In genomic region chr3:87855211-87855610, GRCh38 we compare ENCODE assay signal across 28 cellular contexts.
"Had no signal": no experiment of that assay in that cellular context is flagged by ENCODE, and none has a peak within 500 bp of the region (broad histone marks: within the 10 kb centered on the region; RNA-seq: fewer than 3 reads in every experiment).

No MANE protein-coding gene starts in this region.

- H3K4me1 ChIP-seq: colonic mucosa, esophagus squamous epithelium, lower lobe of right lung, psoas muscle, sigmoid colon, suprapubic skin, transverse colon, upper lobe of right lung, vagina had no signal

- H3K9me3 ChIP-seq: colonic mucosa, esophagus squamous epithelium, lower lobe of right lung, psoas muscle, sigmoid colon, suprapubic skin, upper lobe of right lung, vagina had no signal

- H3K27ac Mint-ChIP-seq: dendritic cell treated with granulocyte-macrophage colony-stimulating factor and Interleukin-4, amounts not matched to agents 40 ng/mL and 50 ng/mL, for 4 days; natural killer cell treated with Interleukin-12 subunit alpha and Interleukin-12 subunit beta and Interleukin-15 and Interleukin-18, amount 100 ng/mL, for 72 hours; stimulated activated naive CD8-positive, alpha-beta T cell treated with anti-CD3 and anti-CD28 coated beads, Interleukin-15, amount 100 ng/mL, for 72 hours had no signal

- H3K27me3 Mint-ChIP-seq: dendritic cell treated with granulocyte-macrophage colony-stimulating factor and Interleukin-4, amounts not matched to agents 40 ng/mL and 50 ng/mL, for 4 days; natural killer cell treated with Interleukin-12 subunit alpha and Interleukin-12 subunit beta and Interleukin-15 and Interleukin-18, amount 100 ng/mL, for 72 hours; stimulated activated naive CD8-positive, alpha-beta T cell treated with anti-CD3 and anti-CD28 coated beads, Interleukin-15, amount 100 ng/mL, for 72 hours had no signal

- FAIRE-seq: keratinocyte, small intestine had no signal

- H3K36me3 Mint-ChIP-seq: naive B cell; natural killer cell treated with Interleukin-12 subunit alpha and Interleukin-12 subunit beta and Interleukin-15 and Interleukin-18, amount 100 ng/mL, for 72 hours had no signal

- H3K9me3 Mint-ChIP-seq: dendritic cell treated with granulocyte-macrophage colony-stimulating factor and Interleukin-4, amounts not matched to agents 40 ng/mL and 50 ng/mL, for 4 days; neural crest cell; stimulated activated naive CD8-positive, alpha-beta T cell treated with anti-CD3 and anti-CD28 coated beads, Interleukin-15, amount 100 ng/mL, for 72 hours had no signal

- H3K4me3 ChIP-seq: colonic mucosa, esophagus squamous epithelium, lower lobe of right lung, psoas muscle, sigmoid colon, suprapubic skin, transverse colon, upper lobe of right lung, vagina had no signal

- H3K27ac ChIP-seq: colonic mucosa, esophagus squamous epithelium, lower lobe of right lung, psoas muscle, sigmoid colon, suprapubic skin, transverse colon, upper lobe of right lung, vagina had no signal

- H3K36me3 ChIP-seq: colonic mucosa, esophagus squamous epithelium, lower lobe of right lung, sigmoid colon, suprapubic skin, transverse colon, upper lobe of right lung, vagina had no signal

- H3K27me3 ChIP-seq: colonic mucosa, esophagus squamous epithelium, sigmoid colon, suprapubic skin, transverse colon, upper lobe of right lung, vagina had no signal

- DNase-seq: colonic mucosa; effector memory CD4-positive, alpha-beta T cell; erythroblast; esophagus squamous epithelium; glutamatergic neuron; hypothalamus; left ventricle myocardium superior; lower lobe of right lung; naive B cell; posterior cingulate gyrus; psoas muscle; right cardiac atrium; sigmoid colon; small intestine; stimulated activated CD4-positive, alpha-beta T cell treated with anti-CD3 and anti-CD28 coated beads, Interleukin-12 subunit alpha, Interleukin-12 subunit beta, amount 100 ng/mL, for 4 hours; stimulated activated CD4-positive, alpha-beta T cell treated with anti-CD3 and anti-CD28 coated beads, Interleukin-1b, Interleukin-23, amount 100 ng/mL, for 48 hours; stimulated activated CD4-positive, alpha-beta T cell treated with anti-CD3 and anti-CD28 coated beads, Interleukin-4, amount 100 ng/mL, for 1 hour; stimulated activated CD8-positive, alpha-beta memory T cell treated with anti-CD3 and anti-CD28 coated beads, Interleukin-4, amount 100 ng/mL, for 48 hours; stimulated activated naive CD4-positive, alpha-beta T cell; stimulated activated naive CD8-positive, alpha-beta T cell treated with anti-CD3 and anti-CD28 coated beads, Interleukin-15, amount 100 ng/mL, for 72 hours; transverse colon; upper lobe of right lung had no signal

- H3K4me1 Mint-ChIP-seq: stimulated activated naive CD8-positive, alpha-beta T cell treated with anti-CD3 and anti-CD28 coated beads, Interleukin-15, amount 100 ng/mL, for 72 hours had no signal

- H3K4me3 Mint-ChIP-seq: dendritic cell treated with granulocyte-macrophage colony-stimulating factor and Interleukin-4, amounts not matched to agents 40 ng/mL and 50 ng/mL, for 4 days; naive B cell; natural killer cell treated with Interleukin-12 subunit alpha and Interleukin-12 subunit beta and Interleukin-15 and Interleukin-18, amount 100 ng/mL, for 72 hours; neural crest cell; stimulated activated naive CD8-positive, alpha-beta T cell treated with anti-CD3 and anti-CD28 coated beads, Interleukin-15, amount 100 ng/mL, for 72 hours had no signal

- ATAC-seq: left ventricle myocardium superior; lower lobe of right lung; natural killer cell treated with Interleukin-12 subunit alpha and Interleukin-12 subunit beta and Interleukin-15 and Interleukin-18, amount 100 ng/mL, for 72 hours; psoas muscle; right cardiac atrium; stimulated activated naive CD8-positive, alpha-beta T cell treated with anti-CD3 and anti-CD28 coated beads, Interleukin-15, amount 100 ng/mL, for 72 hours; upper lobe of right lung had no signal
